ENCODE assay signal across 8 cellular contexts in genomic region chr7:151083071-151083823, GRCh38. TPM values are rescaled to one million over a fixed set of nuclear protein-coding genes. Genes with fewer than 3 reads are reported as not detected.
DNase-seq lines count a peak whose midpoint lies in the region; ATAC-seq and TF ChIP-seq lines count a peak whose summit lies in the region.

TSS of gene TMUB1 (minus strand) at chr7:151083493. CDS start at chr7:151082563, 930 bp downstream.

- H3K9me2 ChIP-seq in GM23248 (ENCODE audit: insufficient read depth) (no peaks in the 10 kb centered on the region), Loucy (replicated peaks; ENCODE audit: low read depth, low read length) (no peaks in the 10 kb centered on the region)

- H3K9me3 ChIP-seq in GM23248 (ENCODE audit: low read depth) (no peaks in the 10 kb centered on the region), Loucy (ENCODE audit: insufficient read depth, low read depth, low read length) (no peaks in the 10 kb centered on the region), T-helper 17 cell (ENCODE audit: control insufficient read depth, low read length, poor library complexity, severe bottlenecking) (no peaks in the 10 kb centered on the region)

- H3K36me3 Mint-ChIP-seq in T-helper 17 cell (ENCODE audit: low read depth), result peaks cover 3% of the 10 kb centered on the region

- H2AFZ ChIP-seq in GM23248, result peak within 1 kb of the TSS; percentile 84
- H2AFZ ChIP-seq in Loucy (ENCODE audit: low read length), result peak within 1 kb of the TSS; percentile 90

- H3K4me3 ChIP-seq in GM23248, result peak within 1 kb of the TSS; percentile 91
- H3K4me3 ChIP-seq in Loucy (ENCODE audit: low read length, poor library complexity, severe bottlenecking), result peak within 1 kb of the TSS; percentile 100
- peak within 1 kb of the TSS; percentile 87 for H3K4me3 ChIP-seq in skeletal muscle cell (ENCODE audit: low read depth, low read length)

- H3K4me1 ChIP-seq in GM23248 (ENCODE audit: insufficient read depth) (peaks cover 22% of the 10 kb centered on the region), Loucy (ENCODE audit: insufficient read depth, low read length, poor library complexity, severe bottlenecking) (peaks cover 45% of the 10 kb centered on the region)

- H3K4me3 Mint-ChIP-seq in T-helper 17 cell, result peak within 1 kb of the TSS; percentile 97

- no peak for TF ChIP-seq CTCF in Loucy (conservative IDR thresholded peaks at IDR 0.05; ENCODE audit: low read length)

- DNase-seq in GF-D8 (lab: John Stamatoyannopoulos, UW) (peak; percentile 38), GM23248 (peak; percentile 82), T-helper 17 cell (peak; percentile 82 to 88 (median 87)), amygdala (lab: John Stamatoyannopoulos, UW) (peak in 51 of 56 donors; percentile 32 to 81 (median 61)), hippocampal formation (lab: John Stamatoyannopoulos, UW) (peak; percentile 32 to 71), skeletal muscle cell (ENCODE audit: low read depth) (no peak), inferior parietal cortex (ENCODE audit: extremely low spot score) (no peak)

- no peaks in the 10 kb centered on the region for H3K36me3 ChIP-seq in GM23248 (ENCODE audit: low read depth)
- no peaks in the 10 kb centered on the region; the same call in 1 of the 2 replicates for H3K36me3 ChIP-seq in Loucy (ENCODE audit: insufficient read depth, low read length)

- peaks cover 52% of the 10 kb centered on the region for H3K79me2 ChIP-seq in GM23248 (ENCODE audit: insufficient read depth)
- peaks cover 56% of the 10 kb centered on the region for H3K79me2 ChIP-seq in Loucy (ENCODE audit: insufficient read depth, low read length)

- H4K20me1 ChIP-seq in GM23248 (ENCODE audit: insufficient read depth) (no peaks in the 10 kb centered on the region), Loucy (ENCODE audit: insufficient read depth, low read length, poor library complexity, severe bottlenecking) (peaks cover 27% of the 10 kb centered on the region)

- 1 to 2% methylated on average over 22 to 67 of the region's 69 CpGs for WGBS in GM23248 (ENCODE audit: low coverage in 1 of 2, low lambda C conversion rate in 2 of 2, missing lambda C conversion rate in 2 of 2), 2 experiments

- peaks cover 22% of the 10 kb centered on the region for H3F3A ChIP-seq in GM23248 (ENCODE audit: insufficient read depth)
- H3F3A ChIP-seq in Loucy (ENCODE audit: low read depth), result 0 out of 2 replicates have a peak, but pooled peaks cover under 1% of the 10 kb centered on the region

- H3K27me3 ChIP-seq in GM23248 (replicated peaks; ENCODE audit: insufficient read depth) (no peaks in the 10 kb centered on the region), Loucy (ENCODE audit: insufficient read depth, low read length, poor library complexity, severe bottlenecking) (no peaks in the 10 kb centered on the region)

- H3K9ac ChIP-seq in GM23248 (peak within 1 kb of the TSS; percentile 96), Loucy (ENCODE audit: low read depth, low read length, poor library complexity, severe bottlenecking) (peak within 1 kb of the TSS; percentile 99)

- peak within 1 kb of the TSS; percentile 96 for H3K27ac Mint-ChIP-seq in T-helper 17 cell

- peak within 1 kb of the TSS; percentile 63 for H3K27ac ChIP-seq in GM23248

- in situ Hi-C loops in GM23248 (cut with MboI), result no loop called here

- ATAC-seq in T-helper 17 cell, result peak; percentile 71

- H3K4me2 ChIP-seq in GM23248 (ENCODE audit: unreplicated experiment) (peak within 1 kb of the TSS; percentile 87), Loucy (ENCODE audit: low read depth, low read length, poor library complexity, severe bottlenecking) (peak within 1 kb of the TSS; percentile 88)

- H3K27me3 Mint-ChIP-seq in T-helper 17 cell, result no peaks in the 10 kb centered on the region

- peaks cover 27% of the 10 kb centered on the region for H3K4me1 Mint-ChIP-seq in T-helper 17 cell

RNA-seq across cellular contexts. Expression of gene TMUB1, which starts in this region (rescaled TPM):
- 33.6 and 43.3 TPM in 2 replicates for total RNA-seq in GM23248 (2014; rRNA removed; shearing (Covaris generic))
- polyA plus RNA-seq in GM23248 (2016; fragmentation: Nextera tagmentation; extraction: Ambion mirVana), result 19.9 and 20.4 TPM in 2 replicates
- 10 to 100 TPM; 46.6 to 52.4 TPM for total RNA-seq in T-helper 17 cell

Comparison
In these comparisons a context has a peak if more than half of its experiments do, and no peak if none do; other contexts are left out.
1. DNase-seq: peak in GF-D8 (single experiment), GM23248 (single experiment), T-helper 17 cell (3 of 3), amygdala (51 of 56) and hippocampal formation (2 of 2); none in skeletal muscle cell (single experiment) and inferior parietal cortex (single experiment).
2. Peak in every context shown above with its lines, with median percentiles within 50 percentile points of each other: H3K4me3 ChIP-seq.